Comparison of ENCODE assay signal across 8 cellular contexts in genomic region chr15:74373731-74374647, GRCh38.
DNase-seq lines count a peak whose midpoint lies in the region; ATAC-seq and TF ChIP-seq lines count a peak whose summit lies in the region.

No MANE protein-coding gene starts in this region.

- TF ChIP-seq EP300 in Ishikawa (IDR thresholded peaks at IDR 0.05; ENCODE audit: borderline replicate concordance): no peak

- H3K9me3 ChIP-seq in OCI-LY3 (ENCODE audit: insufficient read depth, low read length): no peaks in the 10 kb centered on the region
- no peaks in the 10 kb centered on the region for H3K9me3 ChIP-seq in mucosa of stomach (ENCODE audit: control insufficient read depth, low read length)

- peak overlapping the region; percentile 46 for H3K27ac ChIP-seq in OCI-LY3 (ENCODE audit: low read length)

- DNase-seq in DMS114 treated with DMSO at 0.1 percent for 48 hours (lab: John Stamatoyannopoulos, UW; ENCODE audit: unreplicated experiment) (peak; percentile 86), activated T-cell treated with anti-CD3 and anti-CD28 coated beads for 24 hours (ENCODE audit: low read depth) (peak; percentile 92), erythroblast (lab: John Stamatoyannopoulos, UW) (peak; percentile 88 to 93)
- DNase-seq in stimulated activated CD8-positive, alpha-beta memory T cell treated with anti-CD3 and anti-CD28 coated beads, Interleukin-4, amount 100 ng/mL, for 4 hours (ENCODE audit: low read depth in 2 of 2, low spot score in 1 of 2): peak; percentile 91 to 92

- ATAC-seq in GM21576 (IDR thresholded peaks at IDR 0.05; ENCODE audit: unreplicated experiment): peak; percentile 68

- H3K27me3 ChIP-seq in OCI-LY3 (ENCODE audit: low read depth, low read length): no peaks in the 10 kb centered on the region
- H3K27me3 ChIP-seq in mucosa of stomach (ENCODE audit: control insufficient read depth, insufficient read depth, low read length): peaks cover 7% of the 10 kb centered on the region

- H4K20me1 ChIP-seq in OCI-LY3 (ENCODE audit: insufficient read depth, low read length): no peaks in the 10 kb centered on the region

- no peak for TF ChIP-seq POLR2A in erythroblast (IDR thresholded peaks at IDR 0.05; ENCODE audit: low read length)

- H3K9ac ChIP-seq in OCI-LY3 (ENCODE audit: low read length) (peak overlapping the region; percentile 65), mucosa of stomach (ENCODE audit: low read length) (peak overlapping the region; percentile 47)

- H3K4me3 ChIP-seq in OCI-LY3 (ENCODE audit: low read length): peak overlapping the region; percentile 84
- H3K4me3 ChIP-seq in mucosa of stomach (ENCODE audit: low read length): peak overlapping the region; percentile 62

- peaks cover 50% of the 10 kb centered on the region for H3K4me1 ChIP-seq in OCI-LY3 (ENCODE audit: low read length)
- peaks cover 19% of the 10 kb centered on the region for H3K4me1 ChIP-seq in mucosa of stomach (ENCODE audit: control insufficient read depth, insufficient read depth, low read length)

- no peaks in the 10 kb centered on the region for H3K79me2 ChIP-seq in OCI-LY3 (ENCODE audit: low read length)

- no peaks in the 10 kb centered on the region for H3K36me3 ChIP-seq in OCI-LY3 (replicated peaks; ENCODE audit: low read depth, low read length)
- H3K36me3 ChIP-seq in mucosa of stomach (ENCODE audit: control insufficient read depth, insufficient read depth, low read length): no peaks in the 10 kb centered on the region

- H3K4me2 ChIP-seq in OCI-LY3 (ENCODE audit: low read length): peak overlapping the region; percentile 93

- peak; percentile 93 for TF ChIP-seq CTCF in OCI-LY3 (IDR thresholded peaks at IDR 0.05; ENCODE audit: low read depth, low read length)

- TF ChIP-seq RAD21 in Ishikawa (IDR thresholded peaks at IDR 0.05; ENCODE audit: low read depth): peak; percentile 94

- H2AFZ ChIP-seq in OCI-LY3 (ENCODE audit: low read depth, low read length): peak overlapping the region; percentile 71

TF ChIP-seq in Ishikawa, 13 proteins besides CTCF, POLR2A, EP300 and RAD21:
- TF ChIP-seq CEBPB (IDR thresholded peaks at IDR 0.05) (no peak), CREB1 (IDR thresholded peaks at IDR 0.05; ENCODE audit: low read depth) (no peak), NFIC (IDR thresholded peaks at IDR 0.05) (no peak), TAF1 (IDR thresholded peaks at IDR 0.05; ENCODE audit: low read depth) (0 out of 2 replicates have a peak, but pooled peaks have one; percentile 16), TEAD4 (IDR thresholded peaks at IDR 0.05) (no peak), YY1 (IDR thresholded peaks at IDR 0.05; ENCODE audit: low read depth) (no peak), FOXM1 (IDR thresholded peaks at IDR 0.05; ENCODE audit: borderline replicate concordance, low read depth) (no peak), ZBTB7A (IDR thresholded peaks at IDR 0.05; ENCODE audit: low read depth) (no peak), EGR1 (IDR thresholded peaks at IDR 0.05) (no peak), REST (IDR thresholded peaks at IDR 0.05; ENCODE audit: low read depth) (no peak), USF1 (IDR thresholded peaks at IDR 0.05) (no peak), TCF12 (IDR thresholded peaks at IDR 0.05; ENCODE audit: low read depth) (no peak)
- TF ChIP-seq, protein P1, sequence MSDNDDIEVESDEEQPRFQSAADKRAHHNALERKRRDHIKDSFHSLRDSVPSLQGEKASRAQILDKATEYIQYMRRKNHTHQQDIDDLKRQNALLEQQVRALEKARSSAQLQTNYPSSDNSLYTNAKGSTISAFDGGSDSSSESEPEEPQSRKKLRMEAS (IDR thresholded peaks at IDR 0.05): peak; percentile 91

Comparison
In these comparisons a context has a peak if more than half of its experiments do, and no peak if none do; other contexts are left out.
1. Peak in every context shown above with its lines: DNase-seq, ATAC-seq, H3K4me3 ChIP-seq and H3K27ac ChIP-seq.